15 cellular contexts compared by ENCODE assay signal in the genomic region with DNA sequence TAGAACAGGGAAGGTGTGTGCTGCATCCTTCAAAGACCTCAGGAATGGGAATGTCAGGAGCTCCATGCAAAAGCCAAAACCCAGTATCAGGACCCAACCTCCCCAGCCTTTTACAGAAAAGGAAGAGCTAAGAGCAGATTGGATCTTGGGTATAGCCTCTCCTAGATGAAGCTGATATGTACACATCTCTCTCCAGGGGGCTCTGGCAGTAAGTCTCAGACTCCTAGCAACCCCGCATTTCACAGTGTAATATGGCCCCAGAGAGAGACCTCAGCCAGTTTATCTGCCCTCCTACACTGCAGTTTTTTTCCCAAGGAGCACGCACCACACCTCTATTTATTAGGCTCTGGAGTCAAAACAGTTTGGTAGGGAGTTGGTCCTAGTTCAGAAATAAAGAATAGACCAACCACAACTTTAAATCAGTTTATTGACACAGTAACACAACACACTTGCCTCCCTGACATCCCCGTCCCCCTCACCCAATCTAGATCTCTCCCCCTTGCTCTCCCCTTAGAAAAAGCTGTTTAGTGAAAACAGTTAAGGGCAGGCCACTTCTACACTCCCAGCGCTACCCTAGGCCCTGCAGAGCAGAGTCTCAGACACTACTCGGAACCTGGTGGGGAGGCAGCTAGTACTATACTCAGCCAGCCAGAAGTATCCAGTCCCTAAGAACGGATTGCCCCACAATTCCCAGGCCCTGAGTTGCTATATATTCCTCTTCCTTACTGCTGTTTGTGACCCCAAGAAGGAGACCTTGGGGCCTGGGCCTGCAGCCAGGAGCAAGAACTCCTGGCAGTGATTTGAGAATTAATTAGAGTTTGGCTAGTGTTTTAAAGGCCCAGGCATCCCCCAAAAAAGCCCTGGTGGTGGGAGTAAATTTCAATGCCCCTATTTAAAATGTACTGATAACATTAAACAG.
DNase-seq lines count a peak whose midpoint lies in the region; ATAC-seq, FAIRE-seq and TF ChIP-seq lines count a peak whose summit lies in the region.
"Had no signal": no experiment of that assay in that cellular context is flagged by ENCODE, and none has a peak within 500 bp of the region (broad histone marks: within the 10 kb centered on the region; RNA-seq: fewer than 3 reads in every experiment).

No MANE protein-coding gene starts in this region.

- POLR2A ChIA-PET in HepG2 (lab: Yijun Ruan, JAX): no interaction called here

- TF ChIP-seq POLR2A in HepG2 (IDR thresholded peaks at IDR 0.05; ENCODE audit: insufficient read depth in 1 of 2, low read depth in 2 of 2, low read length in 2 of 2) (no peak), right lobe of liver (IDR thresholded peaks at IDR 0.05) (no peak)

- no peak for FAIRE-seq in HepG2 (lab: Jason Lieb, UNC)
- FAIRE-seq: H54, keratinocyte had no signal

- no peaks in the 10 kb centered on the region for H3K9me3 Mint-ChIP-seq in dendritic cell treated with granulocyte-macrophage colony-stimulating factor and Interleukin-4, amounts not matched to agents 40 ng/mL and 50 ng/mL, for 4 days

- no peak for ATAC-seq in HepG2
- no peak for ATAC-seq in right lobe of liver
- ATAC-seq in HG02588 (IDR thresholded peaks at IDR 0.05; ENCODE audit: unreplicated experiment): no peak

- H3F3A ChIP-seq in neural cell (ENCODE audit: insufficient read depth, low read length, poor library complexity, severe bottlenecking): peaks cover 4% of the 10 kb centered on the region

- no peak overlapping the region for H3K4me2 ChIP-seq in HepG2 (ENCODE audit: low read depth, low read length)
- no peak overlapping the region for H3K4me2 ChIP-seq in neural cell (ENCODE audit: low read length)
- H3K4me2 ChIP-seq: BLaER1 treated with 17β-estradiol and CSF1 and Interleukin-3, amounts not matched to agents 10 nM and 100 nM had no signal

- TF ChIP-seq EP300 in HepG2 (IDR thresholded peaks at IDR 0.05; ENCODE audit: low read depth in 2 of 2, low read length in 2 of 2) (no peak), HepG2 (CRISPR knock-in tag; IDR thresholded peaks at IDR 0.05; ENCODE audit: borderline replicate concordance) (no peak), neural cell (conservative IDR thresholded peaks at IDR 0.05; ENCODE audit: poor library complexity, severe bottlenecking) (no peak)

- no peaks in the 10 kb centered on the region for H3K4me1 ChIP-seq in HepG2 (ENCODE audit: insufficient read depth, low read length)
- peaks cover 0 to 19% (median 6%) of the 10 kb centered on the region in 4 donors for H3K4me1 ChIP-seq in right lobe of liver
- H3K4me1 ChIP-seq: prostate gland had no signal

- H4K20me1 ChIP-seq in HepG2 (ENCODE audit: insufficient read depth, low read length) (no peaks in the 10 kb centered on the region), neural cell (ENCODE audit: insufficient read depth) (peaks cover 4% of the 10 kb centered on the region)

- H3K27ac Mint-ChIP-seq in dendritic cell treated with granulocyte-macrophage colony-stimulating factor and Interleukin-4, amounts not matched to agents 40 ng/mL and 50 ng/mL, for 4 days: peak overlapping the region; percentile 26

- H2AFZ ChIP-seq in HepG2 (ENCODE audit: low read length): no peak overlapping the region
- no peak overlapping the region for H2AFZ ChIP-seq in neural cell (ENCODE audit: low read depth, low read length)

- peaks cover 37% of the 10 kb centered on the region for H3K4me1 Mint-ChIP-seq in dendritic cell treated with granulocyte-macrophage colony-stimulating factor and Interleukin-4, amounts not matched to agents 40 ng/mL and 50 ng/mL, for 4 days (ENCODE audit: low read depth)

- H3K36me3 Mint-ChIP-seq in dendritic cell treated with granulocyte-macrophage colony-stimulating factor and Interleukin-4, amounts not matched to agents 40 ng/mL and 50 ng/mL, for 4 days (ENCODE audit: low read depth): peaks cover 96% of the 10 kb centered on the region

- H3K79me2 ChIP-seq in HepG2 (ENCODE audit: insufficient read depth, low read length): no peaks in the 10 kb centered on the region
- peaks cover 6% of the 10 kb centered on the region for H3K79me2 ChIP-seq in neural cell (replicated peaks; ENCODE audit: insufficient read depth, low read length)

- CTCF ChIA-PET in HepG2 (lab: Yijun Ruan, JAX; ENCODE audit: low intra/inter-chr PET ratio, low total read pairs): interaction anchor here (1.6 to 2.4 kb wide), 2 partner anchors 41 to 44 kb away, joined by 4 to 56 read pairs; no protein-coding TSS in a partner anchor

- H3K27me3 Mint-ChIP-seq in dendritic cell treated with granulocyte-macrophage colony-stimulating factor and Interleukin-4, amounts not matched to agents 40 ng/mL and 50 ng/mL, for 4 days: no peaks in the 10 kb centered on the region

- TF ChIP-seq RAD21 in HepG2 (CRISPR knock-in tag; IDR thresholded peaks at IDR 0.05) (no peak), neural cell (conservative IDR thresholded peaks at IDR 0.05) (no peak)

- H3K4me3 Mint-ChIP-seq in dendritic cell treated with granulocyte-macrophage colony-stimulating factor and Interleukin-4, amounts not matched to agents 40 ng/mL and 50 ng/mL, for 4 days: no peak overlapping the region

- intact Hi-C loops in HepG2 (cut with micrococcal nuclease; ENCODE audit: unreplicated experiment): loop anchor here (5.0 kb wide), 1 partner anchor 125 kb away; no protein-coding TSS in a partner anchor
- intact Hi-C loops in right lobe of liver (cut with DNase I): loop anchor here (5.0 kb wide), 1 partner anchor 40 kb away; no protein-coding TSS in a partner anchor
- intact Hi-C loops in dendritic cell treated with granulocyte-macrophage colony-stimulating factor and Interleukin-4, amounts not matched to agents 40 ng/mL and 50 ng/mL, for 4 days (cut with micrococcal nuclease): no loop called here

- peaks cover 9 to 70% of the 10 kb centered on the region in 2 experiments for H3K36me3 ChIP-seq in HepG2 (replicated peaks in 1 of 2; ENCODE audit: control insufficient read depth in 1 of 2, insufficient read depth in 2 of 2, low read length in 2 of 2)
- peaks cover 0 to 52% (median 20%) of the 10 kb centered on the region in 4 donors for H3K36me3 ChIP-seq in right lobe of liver
- peaks cover 14% of the 10 kb centered on the region for H3K36me3 ChIP-seq in neural cell (ENCODE audit: insufficient read depth, low read length)

- H3K9ac ChIP-seq in HepG2 (ENCODE audit: insufficient read depth, low read depth, low read length) (no peak overlapping the region), neural cell (ENCODE audit: low read length) (peak overlapping the region; percentile 9)

- H3K27me3 ChIP-seq in HepG2 (ENCODE audit: control insufficient read depth in 1 of 2, insufficient read depth in 2 of 2, low read length in 2 of 2): no peaks in the 10 kb centered on the region
- H3K27me3 ChIP-seq in right lobe of liver: no peaks in the 10 kb centered on the region
- no peaks in the 10 kb centered on the region for H3K27me3 ChIP-seq in neural cell (ENCODE audit: insufficient read depth, low read depth, low read length)
- H3K27me3 ChIP-seq: BLaER1 treated with 17β-estradiol and CSF1 and Interleukin-3, amounts not matched to agents 10 nM and 100 nM; MG63 had no signal

- H3K27ac ChIP-seq in HepG2 (ENCODE audit: extremely low read length, insufficient read depth, low read length) (no peak overlapping the region), right lobe of liver (no peak overlapping the region), neural cell (ENCODE audit: low read length) (no peak overlapping the region)
- H3K27ac ChIP-seq: BLaER1 treated with 17β-estradiol and CSF1 and Interleukin-3, amounts not matched to agents 10 nM and 100 nM had no signal

- in situ Hi-C loops in HepG2 (cut with HindIII; ENCODE audit: extremely low pct_ligation_motif_present, low pct_unique_long_range_greater_than_20kb): loop anchor here (5.0 to 25.0 kb wide), 2 partner anchors 40 to 475 kb away; no protein-coding TSS in a partner anchor

- DNase-seq in HepG2 (ENCODE audit: low spot score) (no peak), right lobe of liver (no peak), DMS79 (lab: John Stamatoyannopoulos, UW) (no peak), foreskin fibroblast (no peak)
- DNase-seq in central memory CD4-positive, alpha-beta T cell: no peak
- DNase-seq: MG63, NCI-H526 treated with DMSO at 0.1 percent for 48 hours, SW 1271 had no signal

- H3K4me3 ChIP-seq in HepG2 (replicated peaks in 1 of 3; ENCODE audit: insufficient read depth in 1 of 3, low read depth in 2 of 3, low read length in 3 of 3) (no peak overlapping the region), right lobe of liver (no peak overlapping the region), neural cell (ENCODE audit: low read length) (no peak overlapping the region), foreskin fibroblast (ENCODE audit: low read depth in 1 of 2, low read length in 2 of 2) (no peak overlapping the region)
- H3K4me3 ChIP-seq: BLaER1 treated with 17β-estradiol and CSF1 and Interleukin-3, amounts not matched to agents 10 nM and 100 nM; MG63; prostate gland had no signal

- WGBS in HepG2 (ENCODE audit: low lambda C conversion rate): 97% methylated on average over 6 of the region's 6 CpGs
- WGBS in right lobe of liver (ENCODE audit: insufficient coverage, low coverage, low lambda C conversion rate, missing lambda C conversion rate): 87% methylated on average over 5 of the region's 6 CpGs

- H3K9me2 ChIP-seq in neural cell (ENCODE audit: insufficient read depth, low read length): no peaks in the 10 kb centered on the region

- TF ChIP-seq CTCF in HepG2 (CRISPR knock-in tag; IDR thresholded peaks at IDR 0.05): no peak
- TF ChIP-seq CTCF in right lobe of liver (IDR thresholded peaks at IDR 0.05): no peak
- no peak for TF ChIP-seq CTCF in neural cell (IDR thresholded peaks at IDR 0.05; ENCODE audit: poor library complexity, severe bottlenecking)
- TF ChIP-seq CTCF in foreskin fibroblast (IDR thresholded peaks at IDR 0.05; ENCODE audit: low read depth, low read length): no peak

- no peaks in the 10 kb centered on the region for H3K9me3 ChIP-seq in HepG2 (ENCODE audit: low read length)
- H3K9me3 ChIP-seq in right lobe of liver: no peaks in the 10 kb centered on the region
- no peaks in the 10 kb centered on the region for H3K9me3 ChIP-seq in neural cell (ENCODE audit: low read length)
- H3K9me3 ChIP-seq: BLaER1 treated with 17β-estradiol and CSF1 and Interleukin-3, amounts not matched to agents 10 nM and 100 nM; MG63; prostate gland had no signal

- TSS peak; percentile 59 for BruUV-seq in HepG2 (replicated peaks; lab: Mats Ljungman, UMichigan)

TF ChIP-seq in HepG2, 621 proteins besides CTCF, POLR2A, EP300 and RAD21 (continues in another document):
- no peak for TF ChIP-seq ZNF598 (CRISPR knock-in tag; IDR thresholded peaks at IDR 0.05; ENCODE audit: borderline replicate concordance)
- TF ChIP-seq SYNCRIP (IDR thresholded peaks at IDR 0.05; ENCODE audit: insufficient read depth, low read depth, low read length): no peak
- TF ChIP-seq CENPT (CRISPR knock-in tag; IDR thresholded peaks at IDR 0.05; ENCODE audit: low read depth): no peak
- no peak for TF ChIP-seq NRL (CRISPR knock-in tag; IDR thresholded peaks at IDR 0.05; ENCODE audit: borderline replicate concordance)
